10 cellular contexts compared by ENCODE assay signal in the genomic region with DNA sequence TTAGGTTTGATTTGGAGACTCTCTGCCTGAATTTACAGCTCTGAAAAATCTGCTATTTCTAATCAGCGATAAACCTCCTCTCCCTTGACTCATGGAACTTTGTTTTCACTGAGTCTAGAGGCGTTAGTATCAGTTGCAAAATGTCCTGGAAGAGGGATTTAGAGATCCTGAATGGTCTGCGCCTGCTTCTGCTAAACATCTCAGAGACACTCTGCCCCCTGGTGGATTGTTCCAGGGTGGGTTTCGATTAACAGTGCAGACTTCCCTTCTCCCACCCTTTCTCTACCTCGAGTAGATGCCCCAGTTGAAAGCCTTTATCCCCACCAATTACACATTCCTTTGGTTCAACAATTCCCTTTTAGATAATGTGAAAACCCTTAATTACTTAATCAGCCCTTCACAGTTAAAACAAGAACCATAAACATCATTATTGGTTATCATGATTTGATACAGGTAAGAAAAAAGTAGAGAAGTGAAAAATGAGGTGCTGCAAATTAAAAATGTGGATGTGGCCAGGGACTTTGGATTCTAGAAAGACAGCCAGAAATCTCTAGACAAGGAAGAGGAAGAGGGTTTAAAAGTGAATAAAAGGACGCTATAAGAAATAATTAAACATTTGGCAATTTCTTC. TPM values are rescaled to one million over a fixed set of nuclear protein-coding genes. Genes with fewer than 3 reads are reported as not detected.
DNase-seq lines count a peak whose midpoint lies in the region; ATAC-seq and TF ChIP-seq lines count a peak whose summit lies in the region.
"Had no signal": no experiment of that assay in that cellular context is flagged by ENCODE, and none has a peak within 500 bp of the region (broad histone marks: within the 10 kb centered on the region; RNA-seq: fewer than 3 reads in every experiment).

No MANE protein-coding gene starts in this region.

- H3K9me3 ChIP-seq in OCI-LY3 (ENCODE audit: insufficient read depth, low read length) = no peaks in the 10 kb centered on the region
- no peaks in the 10 kb centered on the region for H3K9me3 ChIP-seq in breast epithelium

- H3K4me2 ChIP-seq in OCI-LY3 (ENCODE audit: low read length) = peak overlapping the region; percentile 40

- ATAC-seq in HG03432 (IDR thresholded peaks at IDR 0.05; ENCODE audit: unreplicated experiment) (peak; percentile 84), left colon (peak; percentile 40)
- ATAC-seq: stimulated activated naive CD8-positive, alpha-beta T cell treated with anti-CD3 and anti-CD28 coated beads, Interleukin-15, amount 100 ng/mL, for 72 hours had no signal

- peak; percentile 81 for DNase-seq in DMS53 (lab: John Stamatoyannopoulos, UW)
- peak; percentile 28 for DNase-seq in GM19238 (ENCODE audit: insufficient read length, low spot score)
- no peak for DNase-seq in breast epithelium (ENCODE audit: low spot score in 2 of 2)
- DNase-seq in left colon = peak in 1 of 2 donors; percentile 70
- DNase-seq in superior temporal gyrus (ENCODE audit: extremely low spot score) = peak; percentile 81
- DNase-seq in NCI-H2029 (lab: John Stamatoyannopoulos, UW) = no peak
- DNase-seq: activated naive CD8-positive, alpha-beta T cell treated with anti-CD3 and anti-CD28 coated beads, Interleukin-2, amount 10 ng/mL, durations not matched to agents 7 days and 5 days had no signal

- no peaks in the 10 kb centered on the region for H3K27me3 ChIP-seq in OCI-LY3 (ENCODE audit: low read depth, low read length)
- peaks cover 0 to 11% of the 10 kb centered on the region in 2 donors for H3K27me3 ChIP-seq in breast epithelium

- H3K27ac ChIP-seq in OCI-LY3 (ENCODE audit: low read length) = no peak overlapping the region
- no peak overlapping the region for H3K27ac ChIP-seq in breast epithelium

- intact Hi-C loops in breast epithelium (cut with DNase I; ENCODE audit: low total_unique reads) (no loop called here), left colon (cut with DNase I, micrococcal nuclease) (loop anchor here in 1 of 2 donors (10.0 kb wide), 1 partner anchor 1523 kb away; no protein-coding TSS in a partner anchor)

- H4K20me1 ChIP-seq in OCI-LY3 (ENCODE audit: insufficient read depth, low read length) = no peaks in the 10 kb centered on the region

- H3K36me3 ChIP-seq in OCI-LY3 (replicated peaks; ENCODE audit: low read depth, low read length) (no peaks in the 10 kb centered on the region), breast epithelium (no peaks in the 10 kb centered on the region)

- H3K79me2 ChIP-seq in OCI-LY3 (ENCODE audit: low read length) = no peaks in the 10 kb centered on the region

- peak overlapping the region; percentile 52; the same call in 1 of the 2 replicates for H2AFZ ChIP-seq in OCI-LY3 (ENCODE audit: low read depth, low read length)

- H3K4me1 ChIP-seq in OCI-LY3 (ENCODE audit: low read length) (peaks cover 9% of the 10 kb centered on the region; the same call in 1 of the 2 replicates), breast epithelium (no peaks in the 10 kb centered on the region)

- TF ChIP-seq CTCF in OCI-LY3 (IDR thresholded peaks at IDR 0.05; ENCODE audit: low read depth, low read length) (peak; percentile 87), breast epithelium (IDR thresholded peaks at IDR 0.05) (peak; percentile 45 to 62 (median 61))

- no peak overlapping the region for H3K9ac ChIP-seq in OCI-LY3 (ENCODE audit: low read length)

- H3K4me3 ChIP-seq in OCI-LY3 (ENCODE audit: low read length) (no peak overlapping the region), breast epithelium (no peak overlapping the region)

- TF ChIP-seq POLR2A in breast epithelium (IDR thresholded peaks at IDR 0.05) = no peak

RNA-seq across cellular contexts. Expression of a gene that starts 5.5 kb away (rescaled TPM):
- total RNA-seq in breast epithelium (under 1 TPM in 2 of 3 donors, not detected in 1; 0.15 to 0.33 TPM), left colon (under 1 TPM in 1 of 2 donors, not detected in 1; 0.28 TPM)
- total RNA-seq: activated naive CD8-positive, alpha-beta T cell treated with anti-CD3 and anti-CD28 coated beads, Interleukin-2, amount 10 ng/mL, durations not matched to agents 7 days and 5 days had no signal

Comparison
In these comparisons a context has a peak if more than half of its experiments do, and no peak if none do; other contexts are left out.
1. DNase-seq: peak in DMS53 (single experiment), GM19238 (single experiment) and superior temporal gyrus (single experiment); none in breast epithelium (0 of 2) and NCI-H2029 (single experiment).